In genomic region chr4:21593268-21594002, GRCh38 we compare ENCODE assay signal across 20 cellular contexts.
DNase-seq lines count a peak whose midpoint lies in the region; ATAC-seq and TF ChIP-seq lines count a peak whose summit lies in the region.
"Had no signal": no experiment of that assay in that cellular context is flagged by ENCODE, and none has a peak within 500 bp of the region (broad histone marks: within the 10 kb centered on the region; RNA-seq: fewer than 3 reads in every experiment).

No MANE protein-coding gene starts in this region.

- H3K27me3 ChIP-seq in neural progenitor cell (no peaks in the 10 kb centered on the region), Peyer's patch (no peaks in the 10 kb centered on the region)
- H3K27me3 ChIP-seq: upper lobe of left lung had no signal

- H3K4me3 ChIP-seq in neural progenitor cell (no peak overlapping the region), Peyer's patch (no peak overlapping the region)
- H3K4me3 ChIP-seq: left ventricle myocardium inferior, upper lobe of left lung had no signal

- H3K9me3 ChIP-seq in neural progenitor cell (ENCODE audit: low read depth) (no peaks in the 10 kb centered on the region), Peyer's patch (no peaks in the 10 kb centered on the region)
- H3K9me3 ChIP-seq: upper lobe of left lung had no signal

- H3K4me1 ChIP-seq in neural progenitor cell (peaks cover 9% of the 10 kb centered on the region), Peyer's patch (no peaks in the 10 kb centered on the region)
- H3K4me1 ChIP-seq: left ventricle myocardium inferior, upper lobe of left lung had no signal

- H3K27ac Mint-ChIP-seq in neural progenitor cell, result no peak overlapping the region
- H3K27ac Mint-ChIP-seq: activated naive CD4-positive, alpha-beta T cell treated with anti-CD3 and anti-CD28 coated beads, Interleukin-2, amount 50 U/mL, for 24 hours; HFFc6; stimulated activated naive CD8-positive, alpha-beta T cell treated with anti-CD3 and anti-CD28 coated beads, Interleukin-15, Interleukin-2, amounts not matched to agents 100 ng/mL and 50 ng/mL, for 24 hours had no signal

- peak overlapping the region; percentile 0 for H2AFZ ChIP-seq in neural progenitor cell (replicated peaks)

- H4K20me1 ChIP-seq in neural progenitor cell (ENCODE audit: low read depth), result no peaks in the 10 kb centered on the region

- H3K4me1 Mint-ChIP-seq in neural progenitor cell, result no peaks in the 10 kb centered on the region
- H3K4me1 Mint-ChIP-seq: activated naive CD4-positive, alpha-beta T cell treated with anti-CD3 and anti-CD28 coated beads, Interleukin-2, amount 50 U/mL, for 24 hours had no signal

- H3K36me3 Mint-ChIP-seq in neural progenitor cell, result no peaks in the 10 kb centered on the region
- H3K36me3 Mint-ChIP-seq: activated naive CD4-positive, alpha-beta T cell treated with anti-CD3 and anti-CD28 coated beads, Interleukin-2, amount 50 U/mL, for 24 hours had no signal

- H3K27me3 Mint-ChIP-seq in neural progenitor cell (ENCODE audit: insufficient read depth, low read depth), result no peaks in the 10 kb centered on the region
- H3K27me3 Mint-ChIP-seq: activated naive CD4-positive, alpha-beta T cell treated with anti-CD3 and anti-CD28 coated beads, Interleukin-2, amount 50 U/mL, for 24 hours; stimulated activated naive CD8-positive, alpha-beta T cell treated with anti-CD3 and anti-CD28 coated beads, Interleukin-15, Interleukin-2, amounts not matched to agents 100 ng/mL and 50 ng/mL, for 24 hours had no signal

- no peaks in the 10 kb centered on the region for H3K9me3 Mint-ChIP-seq in neural progenitor cell
- H3K9me3 Mint-ChIP-seq: stimulated activated naive CD8-positive, alpha-beta T cell treated with anti-CD3 and anti-CD28 coated beads, Interleukin-15, Interleukin-2, amounts not matched to agents 100 ng/mL and 50 ng/mL, for 24 hours had no signal

- no peaks in the 10 kb centered on the region for H3K79me2 ChIP-seq in neural progenitor cell (ENCODE audit: low read depth)

- TF ChIP-seq POLR2A in Peyer's patch (IDR thresholded peaks at IDR 0.05), result no peak

- no peaks in the 10 kb centered on the region for H3F3A ChIP-seq in neural progenitor cell (ENCODE audit: low read depth)

- no peak overlapping the region for H3K4me2 ChIP-seq in neural progenitor cell

- H3K9ac ChIP-seq in neural progenitor cell, result no peak overlapping the region

- H3K27ac ChIP-seq in neural progenitor cell, result no peak overlapping the region
- no peak overlapping the region for H3K27ac ChIP-seq in Peyer's patch
- H3K27ac ChIP-seq: left ventricle myocardium inferior, upper lobe of left lung had no signal

- H3K36me3 ChIP-seq in neural progenitor cell (no peaks in the 10 kb centered on the region), Peyer's patch (no peaks in the 10 kb centered on the region)
- H3K36me3 ChIP-seq: left ventricle myocardium inferior, upper lobe of left lung had no signal

- no peak for ATAC-seq in GM21529 (IDR thresholded peaks at IDR 0.05; ENCODE audit: unreplicated experiment)
- ATAC-seq in HG02870 (IDR thresholded peaks at IDR 0.05; ENCODE audit: unreplicated experiment), result no peak
- ATAC-seq: sciatic nerve had no signal

- DNase-seq in Daoy (ENCODE audit: low read depth) (peak; percentile 5), NCI-H1694 (lab: John Stamatoyannopoulos, UW) (peak; percentile 87), astrocyte of the hippocampus (ENCODE audit: low read depth, low spot score) (peak; percentile 46), neural progenitor cell (ENCODE audit: low spot score) (no peak), foreskin melanocyte (no peak), Peyer's patch (no peak)
- DNase-seq: activated CD4-positive, alpha-beta T cell treated with anti-CD3 and anti-CD28 coated beads, Interleukin-2, amount 50 U/mL, for 48 hours; activated T-cell treated with anti-CD3 and anti-CD28 coated beads, Interleukin-2, amount 50 U/mL, for 1 hour; dermis blood vessel endothelial cell; HFFc6; left ventricle myocardium inferior; NCI-H187; NCI-H446; Right ventricle myocardium superior; upper lobe of left lung had no signal

- H3K4me3 Mint-ChIP-seq in neural progenitor cell, result no peak overlapping the region
- H3K4me3 Mint-ChIP-seq: activated naive CD4-positive, alpha-beta T cell treated with anti-CD3 and anti-CD28 coated beads, Interleukin-2, amount 50 U/mL, for 24 hours; HFFc6; stimulated activated naive CD8-positive, alpha-beta T cell treated with anti-CD3 and anti-CD28 coated beads, Interleukin-15, Interleukin-2, amounts not matched to agents 100 ng/mL and 50 ng/mL, for 24 hours had no signal

- TF ChIP-seq CTCF in neural progenitor cell (IDR thresholded peaks at IDR 0.05), result no peak
- no peak for TF ChIP-seq CTCF in Peyer's patch (IDR thresholded peaks at IDR 0.05)

Comparison
In these comparisons a context has a peak if more than half of its experiments do, and no peak if none do; other contexts are left out.
1. DNase-seq: peak in Daoy (single experiment), NCI-H1694 (single experiment) and astrocyte of the hippocampus (single experiment); none in neural progenitor cell (single experiment), foreskin melanocyte (single experiment) and Peyer's patch (0 of 3).